34 cellular contexts compared by ENCODE assay signal in the genomic region with DNA sequence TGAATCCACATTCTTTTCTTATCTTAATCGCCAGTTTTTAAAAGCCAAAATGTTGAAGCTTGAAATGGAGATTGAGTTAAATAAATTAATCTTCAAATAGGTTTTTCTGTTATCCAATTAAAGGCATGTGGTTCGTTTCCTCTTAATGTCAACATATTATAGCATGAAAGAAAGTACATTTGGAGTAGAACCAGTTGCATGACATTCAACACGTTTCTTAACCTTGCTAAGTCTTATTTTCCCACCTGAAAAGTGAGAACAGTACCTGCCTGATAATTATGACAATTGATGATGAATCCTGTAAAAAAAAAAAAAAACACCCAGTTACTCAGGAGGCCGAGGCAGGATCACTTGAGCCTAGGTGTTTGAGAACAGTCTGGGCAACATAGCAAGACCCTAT.
"Had no signal": no experiment of that assay in that cellular context is flagged by ENCODE, and none has a peak within 500 bp of the region (broad histone marks: within the 10 kb centered on the region; RNA-seq: fewer than 3 reads in every experiment).

No MANE protein-coding gene starts in this region.

- DNase-seq: activated CD4-positive, alpha-beta memory T cell treated with anti-CD3 and anti-CD28 coated beads for 36 hours; activated CD4-positive, alpha-beta T cell treated with anti-CD3 and anti-CD28 coated beads for 36 hours; activated CD4-positive, alpha-beta T cell treated with anti-CD3 and anti-CD28 coated beads, Interleukin-2, amount 10 ng/mL, durations not matched to agents 24 days and 14 days; activated CD4-positive, CD25-positive, alpha-beta regulatory T cell; activated CD4-positive, CD25-positive, alpha-beta regulatory T cell treated with anti-CD3 and anti-CD28 coated beads, Interleukin-2, amount 50 U/mL, for 72 hours; activated CD8-positive, alpha-beta memory T cell treated with anti-CD3 and anti-CD28 coated beads, Interleukin-2, amount 10 ng/mL, durations not matched to agents 7 days and 5 days; activated CD8-positive, alpha-beta memory T cell treated with anti-CD3 and anti-CD28 coated beads, Interleukin-2, amount 50 U/mL, for 4 hours; activated CD8-positive, alpha-beta T cell treated with anti-CD3 and anti-CD28 coated beads, Interleukin-2, amount 10 ng/mL, durations not matched to agents 7 days and 5 days; activated effector memory CD4-positive, alpha-beta T cell treated with anti-CD3 and anti-CD28 coated beads, Interleukin-2, amount 50 U/mL, for 16 hours; activated naive CD4-positive, alpha-beta T cell treated with anti-CD3 and anti-CD28 coated beads for 36 hours; activated naive CD8-positive, alpha-beta T cell treated with anti-CD3 and anti-CD28 coated beads for 36 hours; activated naive CD8-positive, alpha-beta T cell treated with anti-CD3 and anti-CD28 coated beads, Interleukin-2, amount 50 U/mL, for 24 hours; activated T-cell treated with anti-CD3 and anti-CD28 coated beads, Interleukin-2, amount 50 U/mL, for 1 hour; activated T-cell treated with anti-CD3 and anti-CD28 coated beads, Interleukin-2, amount 50 U/mL, for 48 hours; adrenal gland; amygdala; aorta; central memory CD4-positive, alpha-beta T cell; dorsolateral prefrontal cortex; effector memory CD4-positive, alpha-beta T cell; endodermal cell; foreskin fibroblast; head of caudate nucleus; T-helper 2 cell had no signal

- H3K4me3 ChIP-seq: adrenal gland, breast epithelium, cardiac muscle cell, coronary artery, dorsolateral prefrontal cortex had no signal

- H3K4me3 Mint-ChIP-seq: activated CD4-positive, alpha-beta memory T cell treated with anti-CD3 and anti-CD28 coated beads for 36 hours; activated CD4-positive, alpha-beta T cell treated with anti-CD3 and anti-CD28 coated beads for 36 hours; activated CD4-positive, alpha-beta T cell treated with anti-CD3 and anti-CD28 coated beads, Interleukin-2, amount 10 ng/mL, durations not matched to agents 24 days and 14 days; activated CD8-positive, alpha-beta memory T cell treated with anti-CD3 and anti-CD28 coated beads, Interleukin-2, amount 10 ng/mL, durations not matched to agents 7 days and 5 days; activated CD8-positive, alpha-beta T cell treated with anti-CD3 and anti-CD28 coated beads, Interleukin-2, amount 10 ng/mL, durations not matched to agents 7 days and 5 days; activated naive CD4-positive, alpha-beta T cell treated with anti-CD3 and anti-CD28 coated beads for 36 hours; activated naive CD4-positive, alpha-beta T cell treated with anti-CD3 and anti-CD28 coated beads, Interleukin-2, amount 50 U/mL, for 24 hours; activated naive CD8-positive, alpha-beta T cell treated with anti-CD3 and anti-CD28 coated beads for 36 hours; activated naive CD8-positive, alpha-beta T cell treated with anti-CD3 and anti-CD28 coated beads, Interleukin-2, amount 50 U/mL, for 24 hours; activated T-helper 1 cell treated with anti-CD3 and anti-CD28 coated beads, Interleukin-12 subunit alpha, Interleukin-12 subunit beta, Interleukin-2, Interleukin-4 antibody, amounts not matched to agents 30 ng/mL and 10 ng/mL and 1 ng/mL, durations not matched to agents 14 hours and 24 hours and 36 hours; brain; dendritic cell treated with granulocyte-macrophage colony-stimulating factor and Interleukin-4, amounts not matched to agents 40 ng/mL and 50 ng/mL, for 4 days; endodermal cell had no signal

- ATAC-seq: activated CD4-positive, alpha-beta T cell treated with anti-CD3 and anti-CD28 coated beads for 36 hours; activated CD8-positive, alpha-beta memory T cell treated with anti-CD3 and anti-CD28 coated beads, Interleukin-2, amount 10 ng/mL, durations not matched to agents 7 days and 5 days; activated CD8-positive, alpha-beta T cell treated with anti-CD3 and anti-CD28 coated beads, Interleukin-2, amount 10 ng/mL, durations not matched to agents 7 days and 5 days; activated naive CD8-positive, alpha-beta T cell treated with anti-CD3 and anti-CD28 coated beads, Interleukin-2, amount 50 U/mL, for 24 hours; esophagus mucosa had no signal

- H3K27ac ChIP-seq: adrenal gland, breast epithelium, cardiac muscle cell, coronary artery, dorsolateral prefrontal cortex had no signal

- H3K9me3 Mint-ChIP-seq: activated CD4-positive, alpha-beta memory T cell treated with anti-CD3 and anti-CD28 coated beads for 36 hours; activated CD4-positive, alpha-beta T cell treated with anti-CD3 and anti-CD28 coated beads, Interleukin-2, amount 10 ng/mL, durations not matched to agents 24 days and 14 days; activated naive CD4-positive, alpha-beta T cell treated with anti-CD3 and anti-CD28 coated beads for 36 hours; activated naive CD4-positive, alpha-beta T cell treated with anti-CD3 and anti-CD28 coated beads, Interleukin-2, amount 50 U/mL, for 24 hours; activated naive CD8-positive, alpha-beta T cell treated with anti-CD3 and anti-CD28 coated beads for 36 hours; activated naive CD8-positive, alpha-beta T cell treated with anti-CD3 and anti-CD28 coated beads, Interleukin-2, amount 50 U/mL, for 24 hours; activated T-helper 1 cell treated with anti-CD3 and anti-CD28 coated beads, Interleukin-12 subunit alpha, Interleukin-12 subunit beta, Interleukin-2, Interleukin-4 antibody, amounts not matched to agents 30 ng/mL and 10 ng/mL and 1 ng/mL, durations not matched to agents 14 hours and 24 hours and 36 hours; activated T-helper 2 cell treated with anti-CD3 and anti-CD28 coated beads, Interferon-gamma antibody, Interleukin-2, Interleukin-4, amounts not matched to agents 10 μg/mL and 5 μg/mL and 100 μg/mL, durations not matched to agents 14 hours and 24 hours and 36 hours; brain; dendritic cell treated with granulocyte-macrophage colony-stimulating factor and Interleukin-4, amounts not matched to agents 40 ng/mL and 50 ng/mL, for 4 days; endodermal cell had no signal

- H3K27ac Mint-ChIP-seq: activated CD4-positive, alpha-beta memory T cell treated with anti-CD3 and anti-CD28 coated beads for 36 hours; activated CD4-positive, alpha-beta T cell treated with anti-CD3 and anti-CD28 coated beads for 36 hours; activated CD4-positive, alpha-beta T cell treated with anti-CD3 and anti-CD28 coated beads, Interleukin-2, amount 10 ng/mL, durations not matched to agents 24 days and 14 days; activated CD8-positive, alpha-beta memory T cell treated with anti-CD3 and anti-CD28 coated beads, Interleukin-2, amount 10 ng/mL, durations not matched to agents 7 days and 5 days; activated CD8-positive, alpha-beta T cell treated with anti-CD3 and anti-CD28 coated beads, Interleukin-2, amount 10 ng/mL, durations not matched to agents 7 days and 5 days; activated naive CD4-positive, alpha-beta T cell treated with anti-CD3 and anti-CD28 coated beads for 36 hours; activated naive CD8-positive, alpha-beta T cell treated with anti-CD3 and anti-CD28 coated beads for 36 hours; activated T-helper 1 cell treated with anti-CD3 and anti-CD28 coated beads, Interleukin-12 subunit alpha, Interleukin-12 subunit beta, Interleukin-2, Interleukin-4 antibody, amounts not matched to agents 30 ng/mL and 10 ng/mL and 1 ng/mL, durations not matched to agents 14 hours and 24 hours and 36 hours; activated T-helper 2 cell treated with anti-CD3 and anti-CD28 coated beads, Interferon-gamma antibody, Interleukin-2, Interleukin-4, amounts not matched to agents 10 μg/mL and 5 μg/mL and 100 μg/mL, durations not matched to agents 14 hours and 24 hours and 36 hours; brain; endodermal cell had no signal

- H3K4me1 ChIP-seq: breast epithelium had no signal

- H3K27me3 Mint-ChIP-seq: activated CD4-positive, alpha-beta memory T cell treated with anti-CD3 and anti-CD28 coated beads for 36 hours; activated CD4-positive, alpha-beta T cell treated with anti-CD3 and anti-CD28 coated beads for 36 hours; activated CD4-positive, alpha-beta T cell treated with anti-CD3 and anti-CD28 coated beads, Interleukin-2, amount 10 ng/mL, durations not matched to agents 24 days and 14 days; activated CD8-positive, alpha-beta memory T cell treated with anti-CD3 and anti-CD28 coated beads, Interleukin-2, amount 10 ng/mL, durations not matched to agents 7 days and 5 days; activated naive CD4-positive, alpha-beta T cell treated with anti-CD3 and anti-CD28 coated beads, Interleukin-2, amount 50 U/mL, for 24 hours; activated naive CD8-positive, alpha-beta T cell treated with anti-CD3 and anti-CD28 coated beads for 36 hours; activated naive CD8-positive, alpha-beta T cell treated with anti-CD3 and anti-CD28 coated beads, Interleukin-2, amount 50 U/mL, for 24 hours; brain; dendritic cell treated with granulocyte-macrophage colony-stimulating factor and Interleukin-4, amounts not matched to agents 40 ng/mL and 50 ng/mL, for 4 days had no signal

- H3K9me3 ChIP-seq: adrenal gland, breast epithelium had no signal

- FAIRE-seq: frontal cortex had no signal

- H3K27me3 ChIP-seq: adrenal gland, breast epithelium, cardiac muscle cell, dorsolateral prefrontal cortex had no signal

- H3K36me3 ChIP-seq: breast epithelium had no signal
